ENCODE assay signal across 22 cellular contexts in genomic region chr2:233840520-233840919, GRCh38. TPM values are rescaled to one million over a fixed set of nuclear protein-coding genes. Genes with fewer than 3 reads are reported as not detected.
DNase-seq lines count a peak whose midpoint lies in the region; ATAC-seq and FAIRE-seq lines count a peak whose summit lies in the region.
"Had no signal": no experiment of that assay in that cellular context is flagged by ENCODE, and none has a peak within 500 bp of the region (broad histone marks: within the 10 kb centered on the region; RNA-seq: fewer than 3 reads in every experiment).

No MANE protein-coding gene starts in this region.

- H3K9ac ChIP-seq in trophoblast cell (ENCODE audit: low read length), result no peak overlapping the region
- H3K9ac ChIP-seq: KMS-11 had no signal

- H3K36me3 Mint-ChIP-seq in activated naive CD8-positive, alpha-beta T cell treated with anti-CD3 and anti-CD28 coated beads, Interleukin-2, amount 10 ng/mL, durations not matched to agents 7 days and 5 days, result peaks cover 76% of the 10 kb centered on the region
- peaks cover 91% of the 10 kb centered on the region for H3K36me3 Mint-ChIP-seq in activated naive CD8-positive, alpha-beta T cell treated with anti-CD3 and anti-CD28 coated beads for 36 hours
- H3K36me3 Mint-ChIP-seq in activated naive CD8-positive, alpha-beta T cell treated with anti-CD3 and anti-CD28 coated beads, Interleukin-2, amount 50 U/mL, for 24 hours (ENCODE audit: low read depth), result peaks cover 94% of the 10 kb centered on the region

- ATAC-seq in activated naive CD8-positive, alpha-beta T cell treated with anti-CD3 and anti-CD28 coated beads, Interleukin-2, amount 10 ng/mL, durations not matched to agents 7 days and 5 days (ENCODE audit: low read depth), result no peak
- ATAC-seq in activated naive CD8-positive, alpha-beta T cell treated with anti-CD3 and anti-CD28 coated beads, Interleukin-2, amount 50 U/mL, for 24 hours, result no peak
- no peak for ATAC-seq in HG03342 (IDR thresholded peaks at IDR 0.05; ENCODE audit: unreplicated experiment)

- no peak overlapping the region for H3K27ac ChIP-seq in trophoblast cell (ENCODE audit: low read depth, low read length)
- H3K27ac ChIP-seq: KMS-11, PC-9 had no signal

- DNase-seq in activated naive CD8-positive, alpha-beta T cell treated with anti-CD3 and anti-CD28 coated beads, Interleukin-2, amount 10 ng/mL, durations not matched to agents 7 days and 5 days, result no peak
- no peak for DNase-seq in activated naive CD8-positive, alpha-beta T cell treated with anti-CD3 and anti-CD28 coated beads for 36 hours
- DNase-seq in activated naive CD8-positive, alpha-beta T cell treated with anti-CD3 and anti-CD28 coated beads, Interleukin-2, amount 50 U/mL, for 24 hours, result peak; percentile 0
- DNase-seq in trophoblast cell, result no peak
- no peak for DNase-seq in frontal cortex (ENCODE audit: low spot score in 2 of 2)
- DNase-seq in pons (ENCODE audit: low spot score), result no peak
- DNase-seq: BE2C; Caco-2; CD4-positive, alpha-beta T cell; EL; GOT3; NCI-H1048; NCI-H1436; NCI-H2029; NCI-H345; NCI-H524 treated with DMSO at 0.1 percent for 48 hours; PC-9 had no signal

- no peak overlapping the region for H2BK12ac ChIP-seq in trophoblast cell (ENCODE audit: low read length)

- FAIRE-seq in frontal cortex (lab: Jason Lieb, UNC), result no peak
- FAIRE-seq: GM12878, GM18507, HepG2 had no signal

- no peak overlapping the region for H4K8ac ChIP-seq in trophoblast cell (ENCODE audit: low read depth, low read length)

- no peak overlapping the region for H4K12ac ChIP-seq in trophoblast cell (ENCODE audit: low read depth, low read length)

- peak overlapping the region; percentile 75 for H3K27ac Mint-ChIP-seq in activated naive CD8-positive, alpha-beta T cell treated with anti-CD3 and anti-CD28 coated beads, Interleukin-2, amount 10 ng/mL, durations not matched to agents 7 days and 5 days
- H3K27ac Mint-ChIP-seq in activated naive CD8-positive, alpha-beta T cell treated with anti-CD3 and anti-CD28 coated beads for 36 hours, result no peak overlapping the region
- no peak overlapping the region for H3K27ac Mint-ChIP-seq in activated naive CD8-positive, alpha-beta T cell treated with anti-CD3 and anti-CD28 coated beads, Interleukin-2, amount 50 U/mL, for 24 hours
- H3K27ac Mint-ChIP-seq: CD4-positive, alpha-beta T cell had no signal

- H3K23ac ChIP-seq in trophoblast cell (ENCODE audit: low read length), result no peak overlapping the region

- peak overlapping the region; percentile 73 for H3K4ac ChIP-seq in trophoblast cell (ENCODE audit: low read depth, low read length)

- POLR2A ChIA-PET in activated naive CD8-positive, alpha-beta T cell treated with anti-CD3 and anti-CD28 coated beads, Interleukin-2, amount 10 ng/mL, durations not matched to agents 7 days and 5 days (lab: Charles Lee), result no interaction called here

- no peak overlapping the region for H2BK5ac ChIP-seq in trophoblast cell (ENCODE audit: low read depth, low read length, poor library complexity)

- peaks cover 4% of the 10 kb centered on the region for H3K9me3 ChIP-seq in trophoblast cell (ENCODE audit: insufficient read depth, low read depth, low read length)
- H3K9me3 ChIP-seq: BE2C, Caco-2 had no signal

- H3K4me2 ChIP-seq in trophoblast cell (ENCODE audit: low read length), result no peak overlapping the region
- H3K4me2 ChIP-seq: KMS-11, PC-9 had no signal

- no peak overlapping the region for H2BK120ac ChIP-seq in trophoblast cell (ENCODE audit: insufficient read depth, low read length, poor library complexity)

- H3K79me2 ChIP-seq in trophoblast cell (ENCODE audit: control insufficient read depth, insufficient read depth, low read length, poor library complexity), result no peaks in the 10 kb centered on the region

- no peaks in the 10 kb centered on the region for H3K79me1 ChIP-seq in trophoblast cell (ENCODE audit: low read length)

- peaks cover 39% of the 10 kb centered on the region for H3K4me1 Mint-ChIP-seq in activated naive CD8-positive, alpha-beta T cell treated with anti-CD3 and anti-CD28 coated beads, Interleukin-2, amount 10 ng/mL, durations not matched to agents 7 days and 5 days
- peaks cover 5% of the 10 kb centered on the region for H3K4me1 Mint-ChIP-seq in activated naive CD8-positive, alpha-beta T cell treated with anti-CD3 and anti-CD28 coated beads for 36 hours
- H3K4me1 Mint-ChIP-seq in activated naive CD8-positive, alpha-beta T cell treated with anti-CD3 and anti-CD28 coated beads, Interleukin-2, amount 50 U/mL, for 24 hours, result peaks cover 3% of the 10 kb centered on the region

- peaks cover 58 to 79% of the 10 kb centered on the region in 2 experiments for H3K36me3 ChIP-seq in trophoblast cell (ENCODE audit: control insufficient read depth in 1 of 2, insufficient read depth in 2 of 2, low read length in 2 of 2)

- no peak overlapping the region for H4K91ac ChIP-seq in trophoblast cell (ENCODE audit: low read depth, low read length)

- no peaks in the 10 kb centered on the region for H3K27me3 ChIP-seq in trophoblast cell (ENCODE audit: insufficient read depth, low read length)
- H3K27me3 ChIP-seq: BE2C had no signal

- H3K14ac ChIP-seq in trophoblast cell (ENCODE audit: low read length), result no peak overlapping the region

- H3K4me1 ChIP-seq in trophoblast cell (ENCODE audit: control insufficient read depth in 1 of 2, insufficient read depth in 2 of 2, low read length in 2 of 2), result no peaks in the 10 kb centered on the region
- H3K4me1 ChIP-seq: Caco-2 had no signal

- no peaks in the 10 kb centered on the region for H3K9me3 Mint-ChIP-seq in activated naive CD8-positive, alpha-beta T cell treated with anti-CD3 and anti-CD28 coated beads, Interleukin-2, amount 10 ng/mL, durations not matched to agents 7 days and 5 days
- H3K9me3 Mint-ChIP-seq in activated naive CD8-positive, alpha-beta T cell treated with anti-CD3 and anti-CD28 coated beads for 36 hours, result peaks cover 2% of the 10 kb centered on the region
- H3K9me3 Mint-ChIP-seq in activated naive CD8-positive, alpha-beta T cell treated with anti-CD3 and anti-CD28 coated beads, Interleukin-2, amount 50 U/mL, for 24 hours, result no peaks in the 10 kb centered on the region
- H3K9me3 Mint-ChIP-seq: CD4-positive, alpha-beta T cell had no signal

- H2AFZ ChIP-seq in trophoblast cell (ENCODE audit: insufficient read depth, low read length, poor library complexity), result no peak overlapping the region
- H2AFZ ChIP-seq: PC-9 had no signal

- no CpG with 5 or more reads among the region's 9 CpGs for WGBS in trophoblast cell (ENCODE audit: extremely low coverage, insufficient coverage, insufficient read length)

- H3K18ac ChIP-seq in trophoblast cell (ENCODE audit: low read length), result no peak overlapping the region

- no peak overlapping the region for H3K4me3 ChIP-seq in trophoblast cell (ENCODE audit: low read depth, low read length)
- H3K4me3 ChIP-seq: GM12878, PC-9 had no signal

- no peaks in the 10 kb centered on the region for H3K27me3 Mint-ChIP-seq in activated naive CD8-positive, alpha-beta T cell treated with anti-CD3 and anti-CD28 coated beads, Interleukin-2, amount 10 ng/mL, durations not matched to agents 7 days and 5 days
- no peaks in the 10 kb centered on the region for H3K27me3 Mint-ChIP-seq in activated naive CD8-positive, alpha-beta T cell treated with anti-CD3 and anti-CD28 coated beads for 36 hours
- no peaks in the 10 kb centered on the region for H3K27me3 Mint-ChIP-seq in activated naive CD8-positive, alpha-beta T cell treated with anti-CD3 and anti-CD28 coated beads, Interleukin-2, amount 50 U/mL, for 24 hours
- H3K27me3 Mint-ChIP-seq: CD4-positive, alpha-beta T cell had no signal

- H3K4me3 Mint-ChIP-seq in activated naive CD8-positive, alpha-beta T cell treated with anti-CD3 and anti-CD28 coated beads, Interleukin-2, amount 10 ng/mL, durations not matched to agents 7 days and 5 days, result no peak overlapping the region
- no peak overlapping the region for H3K4me3 Mint-ChIP-seq in activated naive CD8-positive, alpha-beta T cell treated with anti-CD3 and anti-CD28 coated beads for 36 hours
- H3K4me3 Mint-ChIP-seq in activated naive CD8-positive, alpha-beta T cell treated with anti-CD3 and anti-CD28 coated beads, Interleukin-2, amount 50 U/mL, for 24 hours, result no peak overlapping the region
- H3K4me3 Mint-ChIP-seq: CD4-positive, alpha-beta T cell had no signal

- no peak overlapping the region for H2AK5ac ChIP-seq in trophoblast cell (ENCODE audit: low read length)

RNA-seq across cellular contexts. Expression of gene HJURP, which starts 13.8 kb away (rescaled TPM):
- 100 to 1,000 TPM; 100 to 109 TPM for total RNA-seq in activated naive CD8-positive, alpha-beta T cell treated with anti-CD3 and anti-CD28 coated beads, Interleukin-2, amount 10 ng/mL, durations not matched to agents 7 days and 5 days
- 10 to 100 TPM; 68.4 to 78.1 TPM for total RNA-seq in activated naive CD8-positive, alpha-beta T cell treated with anti-CD3 and anti-CD28 coated beads for 36 hours
- polyA plus RNA-seq in trophoblast cell (2013), result 21.0 and 22.2 TPM in 2 replicates
- 2.0 TPM for total RNA-seq in frontal cortex

Comparison
In these comparisons a context has a peak if more than half of its experiments do, and no peak if none do; other contexts are left out.
1. RNA of gene HJURP, which starts 13.8 kb away (total RNA-seq): 100 to 109 TPM in activated naive CD8-positive, alpha-beta T cell treated with anti-CD3 and anti-CD28 coated beads, Interleukin-2, amount 10 ng/mL, durations not matched to agents 7 days and 5 days and 68.4 to 78.1 TPM in activated naive CD8-positive, alpha-beta T cell treated with anti-CD3 and anti-CD28 coated beads for 36 hours; 2.0 TPM in frontal cortex (single experiment); every median in the first group is over 10 times any median in the second.